In genomic region chr9:91900057-91900816, GRCh38 we compare ENCODE assay signal across 1 cellular context.
TF ChIP-seq lines count a peak whose summit lies in the region.

No MANE protein-coding gene starts in this region.

TF ChIP-seq in K562, 482 proteins besides CTCF, POLR2A, EP300 and RAD21 (continued from another document and continues in another):
- peak in 1 of 2 experiments; percentile 82; a peak in 2 of 4 replicates for TF ChIP-seq ZNF639 (CRISPR knock-in tag; conservative IDR thresholded peaks at IDR 0.05 in 1 of 2, IDR thresholded peaks at IDR 0.05 in 1 of 2)
- TF ChIP-seq PREB (CRISPR knock-in tag; IDR thresholded peaks at IDR 0.05), result no peak
- TF ChIP-seq LEF1 (IDR thresholded peaks at IDR 0.05), result peak; percentile 79; the same call in 1 of the 2 replicates
- no peak; the same call in 1 of the 2 replicates for TF ChIP-seq GABPA (tag; conservative IDR thresholded peaks at IDR 0.05; ENCODE audit: low read depth)
- TF ChIP-seq MAX (CRISPR knock-in tag; IDR thresholded peaks at IDR 0.05), result peak; percentile 100
- TF ChIP-seq CHD4 (IDR thresholded peaks at IDR 0.05; ENCODE audit: insufficient read depth, insufficient replicate concordance, low read depth, low read length, poor library complexity, severe bottlenecking), result peak; percentile 32
- peak; percentile 75; the same call in 1 of the 2 replicates for TF ChIP-seq KAT7 (CRISPR knock-in tag; IDR thresholded peaks at IDR 0.05; ENCODE audit: borderline replicate concordance)
- no peak for TF ChIP-seq AFF1 (IDR thresholded peaks at IDR 0.05; ENCODE audit: low read depth in 1 of 2, partially characterized antibody in 2 of 2)
- TF ChIP-seq TCF7L2 (IDR thresholded peaks at IDR 0.05; ENCODE audit: low read depth, low read length), result no peak
- peak; percentile 79; the same call in 1 of the 2 replicates for TF ChIP-seq ZNF165 (CRISPR knock-in tag; IDR thresholded peaks at IDR 0.05; ENCODE audit: borderline replicate concordance)
- no peak for TF ChIP-seq NCOR1 (IDR thresholded peaks at IDR 0.05)
- no peak for TF ChIP-seq SRSF7 (optimal IDR thresholded peaks at IDR 0.05; ENCODE audit: low read depth, low read length)
- TF ChIP-seq ARID2 (IDR thresholded peaks at IDR 0.05), result no peak
- no peak for TF ChIP-seq ZNF143 (CRISPR knock-in tag; IDR thresholded peaks at IDR 0.05)
- TF ChIP-seq ZBTB2 (IDR thresholded peaks at IDR 0.05), result 0 out of 2 replicates have a peak, but pooled peaks have one; percentile 17
- TF ChIP-seq GTF2A2 (tag; IDR thresholded peaks at IDR 0.05), result 0 out of 2 replicates have a peak, but pooled peaks have one; percentile 36
- no peak for TF ChIP-seq HEY1 (CRISPR knock-in tag; IDR thresholded peaks at IDR 0.05; ENCODE audit: borderline replicate concordance)
- TF ChIP-seq SMAD2 (IDR thresholded peaks at IDR 0.05; ENCODE audit: low read depth, low read length), result no peak
- no peak for TF ChIP-seq PRPF4 (IDR thresholded peaks at IDR 0.05; ENCODE audit: insufficient read depth, low read depth, low read length, poor library complexity, severe bottlenecking)
- no peak for TF ChIP-seq ZNF518B (CRISPR knock-in tag; IDR thresholded peaks at IDR 0.05)
- peak; percentile 43 to 94; a peak in 3 of 4 replicates for TF ChIP-seq RCOR1 (IDR thresholded peaks at IDR 0.05; ENCODE audit: borderline replicate concordance in 1 of 2, low read depth in 2 of 2, low read length in 2 of 2)
- TF ChIP-seq FOXJ2 (tag; IDR thresholded peaks at IDR 0.05), result no peak
- no peak for TF ChIP-seq ZNF398 (CRISPR knock-in tag; IDR thresholded peaks at IDR 0.05)
- TF ChIP-seq ZBTB5 (IDR thresholded peaks at IDR 0.05), result no peak
- no peak for TF ChIP-seq ZNF12 (CRISPR knock-in tag; IDR thresholded peaks at IDR 0.05)
- TF ChIP-seq MXI1 (IDR thresholded peaks at IDR 0.05; ENCODE audit: low read depth, low read length), result no peak
- no peak for TF ChIP-seq NONO (IDR thresholded peaks at IDR 0.05; ENCODE audit: low read depth in 2 of 2, low read length in 1 of 2)
- no peak for TF ChIP-seq RBM17 (IDR thresholded peaks at IDR 0.05; ENCODE audit: borderline replicate concordance, low read depth, low read length)
- TF ChIP-seq ZNF785 (CRISPR knock-in tag; IDR thresholded peaks at IDR 0.05), result no peak
- TF ChIP-seq BRD4 (IDR thresholded peaks at IDR 0.05), result peak; percentile 64; the same call in 1 of the 2 replicates
- TF ChIP-seq CTBP1 (IDR thresholded peaks at IDR 0.05; ENCODE audit: borderline replicate concordance), result peak; percentile 79
- TF ChIP-seq KDM5B (IDR thresholded peaks at IDR 0.05; ENCODE audit: insufficient replicate concordance, low read depth, low read length), result peak; percentile 50
- TF ChIP-seq CCAR2 (IDR thresholded peaks at IDR 0.05; ENCODE audit: low read depth, low read length), result no peak
- TF ChIP-seq SAP30 (IDR thresholded peaks at IDR 0.05; ENCODE audit: borderline replicate concordance, insufficient read depth, low read depth, low read length, poor library complexity, severe bottlenecking), result peak; percentile 61
- peak in 1 of 2 experiments; percentile 84; a peak in 1 of 4 replicates for TF ChIP-seq UBTF (IDR thresholded peaks at IDR 0.05; ENCODE audit: borderline replicate concordance in 1 of 2, low read depth in 2 of 2, low read length in 2 of 2)
- peak; percentile 73 for TF ChIP-seq RBBP5 (IDR thresholded peaks at IDR 0.05; ENCODE audit: borderline replicate concordance, insufficient read depth, low read length, poor library complexity, severe bottlenecking)
- 0 out of 2 replicates have a peak, but pooled peaks have one; percentile 42 for TF ChIP-seq CREB5 (CRISPR knock-in tag; IDR thresholded peaks at IDR 0.05)
- TF ChIP-seq NELFE (IDR thresholded peaks at IDR 0.05; ENCODE audit: insufficient read depth, insufficient read length), result no peak
